In genomic region chr16:35745821-35746248, GRCh38 we compare ENCODE assay signal across 24 cellular contexts.
"Had no signal": no experiment of that assay in that cellular context is flagged by ENCODE, and none has a peak within 500 bp of the region (broad histone marks: within the 10 kb centered on the region; RNA-seq: fewer than 3 reads in every experiment).

No MANE protein-coding gene starts in this region.

- H3K4me1 ChIP-seq: gastrocnemius medialis, heart right ventricle, psoas muscle, testis, tibial nerve, upper lobe of right lung had no signal

- H3K4me3 ChIP-seq: gastrocnemius medialis, heart right ventricle, lung, psoas muscle, testis, tibial nerve, upper lobe of right lung had no signal

- H3K27me3 ChIP-seq: gastrocnemius medialis, heart right ventricle, testis, tibial nerve, upper lobe of right lung had no signal

- H3K9me3 ChIP-seq: gastrocnemius medialis, psoas muscle, testis, upper lobe of right lung had no signal

- H3K36me3 ChIP-seq: gastrocnemius medialis, heart right ventricle, tibial nerve, upper lobe of right lung had no signal

- FAIRE-seq: colon, endothelial cell of umbilical vein, islet of Langerhans had no signal

- DNase-seq: effector CD4-positive, alpha-beta T cell; endodermal cell; gastrocnemius medialis; heart right ventricle; hypothalamus; left cardiac atrium; left ventricle myocardium superior; mesenchymal stem cell; midbrain; naive thymus-derived CD4-positive, alpha-beta T cell; nephron progenitor cell; psoas muscle; retina; stimulated activated CD4-positive, alpha-beta T cell treated with anti-CD3 and anti-CD28 coated beads, Interleukin-2, amount 100 ng/mL, for 24 hours; stimulated activated CD4-positive, alpha-beta T cell treated with anti-CD3 and anti-CD28 coated beads, Interleukin-4, amount 100 ng/mL, for 4 hours; stimulated activated naive B cell treated with anti-CD40 and anti-IgM and Interleukin-4, amounts not matched to agents 10 μg/mL and 1 μg/mL and 100 μg/mL, for 72 hours; stimulated activated naive CD8-positive, alpha-beta T cell treated with anti-CD3 and anti-CD28 coated beads, Interleukin-15, amount 100 ng/mL, for 72 hours; testis; upper lobe of right lung had no signal

- H3K27ac ChIP-seq: gastrocnemius medialis, heart right ventricle, psoas muscle, testis, tibial nerve, upper lobe of right lung had no signal
